Comparison of ENCODE assay signal across 21 cellular contexts in the genomic region with DNA sequence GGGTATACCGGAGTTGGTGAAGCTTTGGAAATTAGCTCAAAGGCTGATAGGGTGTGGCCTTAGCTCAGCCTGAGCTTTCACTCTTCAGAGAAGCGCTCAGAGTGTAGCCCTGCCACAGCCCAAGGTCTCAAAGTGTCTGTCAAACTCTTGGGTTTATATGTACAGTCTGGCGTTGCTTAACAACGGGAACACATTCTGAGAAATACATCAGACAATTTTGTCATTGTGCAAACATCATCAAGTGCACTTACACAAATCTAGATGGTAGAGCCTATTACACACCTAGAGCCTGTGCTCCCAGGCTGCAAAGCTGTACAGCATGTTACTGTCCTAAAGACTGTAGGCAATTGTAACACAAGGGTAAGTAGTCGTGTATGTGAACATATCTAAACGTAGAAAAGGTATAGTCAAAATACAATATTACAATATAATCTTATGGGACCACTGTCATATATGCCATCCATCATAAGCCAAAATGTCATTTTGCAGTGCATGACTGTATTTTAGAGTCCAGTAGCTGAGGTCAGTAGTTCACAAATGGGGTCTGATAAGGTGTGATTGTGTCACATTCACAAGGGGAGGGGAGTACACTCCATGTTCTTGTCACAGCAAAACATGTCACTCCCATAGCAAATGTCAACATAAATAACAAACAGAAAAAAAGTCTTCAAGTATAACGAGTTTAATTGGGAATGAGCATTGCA. TPM values are rescaled to one million over a fixed set of nuclear protein-coding genes. Genes with fewer than 3 reads are reported as not detected.
A peak's percentile ranks its signal among the peaks of the same experiment; 100 is the strongest.
DNase-seq lines count a peak whose midpoint lies in the region; ATAC-seq, FAIRE-seq and TF ChIP-seq lines count a peak whose summit lies in the region.
"Had no signal": no experiment of that assay in that cellular context is flagged by ENCODE, and none has a peak within 500 bp of the region (broad histone marks: within the 10 kb centered on the region; RNA-seq: fewer than 3 reads in every experiment).

No MANE protein-coding gene starts in this region.

- H3K4me1 ChIP-seq in lung (ENCODE audit: control insufficient read depth in 2 of 2, insufficient read depth in 2 of 2, low read length in 2 of 2) (peaks cover 2% of the 10 kb centered on the region in 2 donors), kidney (ENCODE audit: control insufficient read depth in 1 of 2, insufficient read depth in 1 of 2, low read depth in 1 of 2, low read length in 2 of 2) (peaks cover 0 to 8% of the 10 kb centered on the region in 2 donors)
- no peaks in the 10 kb centered on the region for H3K4me1 ChIP-seq in effector memory CD4-positive, alpha-beta T cell (ENCODE audit: control insufficient read depth, insufficient read depth, low read length, poor library complexity, severe bottlenecking)

- WGBS in lung, 2 donors, result 72 to 89% methylated on average over 7 of the region's 7 CpGs

- TF ChIP-seq CTCF in lung (IDR thresholded peaks at IDR 0.05; ENCODE audit: control extremely low read depth, extremely low read depth), result no peak
- no peak for TF ChIP-seq CTCF in kidney (IDR thresholded peaks at IDR 0.05; ENCODE audit: borderline replicate concordance, extremely low read depth, insufficient read depth)

- no peak for FAIRE-seq in kidney (lab: Jason Lieb, UNC)
- FAIRE-seq: GM18507, GM19239 had no signal

- peak; percentile 76 for ATAC-seq in lung (ENCODE audit: insufficient read depth, low FRiP score)

- H3K9ac ChIP-seq in kidney (ENCODE audit: low read length in 2 of 2), result no peak overlapping the region
- H3K9ac ChIP-seq: KMS-11 had no signal

- H3K9me3 ChIP-seq in lung (ENCODE audit: control insufficient read depth in 2 of 2, insufficient read depth in 1 of 2, low read length in 1 of 2) (no peaks in the 10 kb centered on the region), kidney (ENCODE audit: control insufficient read depth in 1 of 2, low read length in 2 of 2) (no peaks in the 10 kb centered on the region)
- no peaks in the 10 kb centered on the region for H3K9me3 ChIP-seq in effector memory CD4-positive, alpha-beta T cell (ENCODE audit: control insufficient read depth, low read length)
- H3K9me3 ChIP-seq: SJSA1 had no signal

- no peaks in the 10 kb centered on the region for H3K27me3 ChIP-seq in lung (ENCODE audit: control insufficient read depth, insufficient read depth)
- H3K27me3 ChIP-seq in effector memory CD4-positive, alpha-beta T cell (replicated peaks; ENCODE audit: control insufficient read depth, insufficient read depth, low read length, poor library complexity, severe bottlenecking), result no peaks in the 10 kb centered on the region
- H3K27me3 ChIP-seq: SJSA1 had no signal

- intact Hi-C loops in kidney (cut with DNase I), result no loop called here

- H3K36me3 ChIP-seq in lung (ENCODE audit: control insufficient read depth in 2 of 2, insufficient read depth in 2 of 2, low read length in 2 of 2) (no peaks in the 10 kb centered on the region), kidney (ENCODE audit: control insufficient read depth in 1 of 2, insufficient read depth in 2 of 2, low read length in 2 of 2) (no peaks in the 10 kb centered on the region)
- H3K36me3 ChIP-seq in effector memory CD4-positive, alpha-beta T cell (ENCODE audit: control insufficient read depth, insufficient read depth, low read length), result no peaks in the 10 kb centered on the region
- H3K36me3 ChIP-seq: SJSA1 had no signal

- DNase-seq in DMS153 treated with DMSO at 0.1 percent for 48 hours (lab: John Stamatoyannopoulos, UW; ENCODE audit: unreplicated experiment), result peak; percentile 36
- peak; percentile 78 for DNase-seq in NCI-H1436 (lab: John Stamatoyannopoulos, UW)
- DNase-seq in SHP77 treated with DMSO at 0.1 percent for 48 hours (lab: John Stamatoyannopoulos, UW), result peak; percentile 24
- DNase-seq in lung (ENCODE audit: low spot score), result peak; percentile 49
- DNase-seq in NCI-H524 (lab: John Stamatoyannopoulos, UW), result no peak
- DNase-seq in kidney, result no peak
- no peak for DNase-seq in DMS 273 treated with DMSO at 0.1 percent for 48 hours (lab: John Stamatoyannopoulos, UW)
- no peak for DNase-seq in effector memory CD4-positive, alpha-beta T cell
- DNase-seq: activated CD4-positive, alpha-beta T cell treated with anti-CD3 and anti-CD28 coated beads for 1 hour; activated gamma-delta T cell; anterior cingulate cortex; cortex of kidney; stimulated activated naive CD4-positive, alpha-beta T cell had no signal

- H3K4me3 ChIP-seq in lung, result no peak overlapping the region
- H3K4me3 ChIP-seq in kidney (ENCODE audit: low read length in 2 of 2), result no peak overlapping the region
- H3K4me3 ChIP-seq in effector memory CD4-positive, alpha-beta T cell (ENCODE audit: insufficient read depth, low read depth, low read length, poor library complexity, severe bottlenecking), result no peak overlapping the region
- H3K4me3 ChIP-seq: SJSA1, skin epidermis had no signal

- H3K27ac ChIP-seq in lung (ENCODE audit: low read depth in 1 of 2, low read length in 1 of 2), result peak overlapping the region in 1 of 2 donors; percentile 72
- H3K27ac ChIP-seq in kidney (ENCODE audit: low read depth in 2 of 2, low read length in 2 of 2), result no peak overlapping the region
- H3K27ac ChIP-seq in effector memory CD4-positive, alpha-beta T cell (ENCODE audit: insufficient read depth, low read length, poor library complexity, severe bottlenecking), result no peak overlapping the region
- H3K27ac ChIP-seq: epithelial cell of prostate, HL-60, KMS-11, SJSA1, skin epidermis had no signal

RNA-seq across cellular contexts. Expression of gene CHAD, which starts 20.7 kb away (rescaled TPM):
- total RNA-seq in lung (under 1 TPM in 1 of 2 donors, not detected in 1; 0.37 TPM), kidney (0.22 TPM)
- polyA plus RNA-seq in lung (under 1 TPM; 0.14 to 0.35 TPM), kidney (ENCODE audit: insufficient read depth, low read depth, low replicate concordance) (0.43 TPM)
- total RNA-seq: osteoblast, SJSA1 had no signal

RNA-seq across cellular contexts. Expression of gene ACSF2, which starts 22.0 kb away (rescaled TPM):
- 10 to 100 TPM; 77.7 to 79.2 TPM for total RNA-seq in lung
- polyA plus RNA-seq in lung, result 10 to 100 TPM; 23.5 to 64.1 TPM
- 44.4 TPM for total RNA-seq in kidney
- 404 TPM for polyA plus RNA-seq in kidney (ENCODE audit: insufficient read depth, low read depth, low replicate concordance)

RNA-seq across cellular contexts. Expression of gene RSAD1, which starts 30.6 kb away (rescaled TPM):
- total RNA-seq in lung (10 to 100 TPM; 31.2 to 43.2 TPM), kidney (38.9 TPM)
- polyA plus RNA-seq in lung (10 to 100 TPM; 20.1 to 28.5 TPM), kidney (ENCODE audit: insufficient read depth, low read depth, low replicate concordance) (39.9 TPM)

RNA-seq across cellular contexts. Expression of gene LRRC59, which starts 50.7 kb away (rescaled TPM):
- total RNA-seq in lung (100 to 1,000 TPM in 1 of 2 donors, 10 to 100 TPM in 1; 43.8 to 117 TPM), kidney (61.7 TPM)
- polyA plus RNA-seq in lung (100 to 1,000 TPM in 1 of 2 donors, 10 to 100 TPM in 1; 46.8 to 112 TPM), kidney (ENCODE audit: insufficient read depth, low read depth, low replicate concordance) (37.0 TPM)

Comparison
In these comparisons a context has a peak if more than half of its experiments do, and no peak if none do; other contexts are left out.
1. DNase-seq: peak in DMS153 treated with DMSO at 0.1 percent for 48 hours (single experiment), NCI-H1436 (single experiment), SHP77 treated with DMSO at 0.1 percent for 48 hours (single experiment) and lung (single experiment); none in NCI-H524 (0 of 2), kidney (single experiment), DMS 273 treated with DMSO at 0.1 percent for 48 hours (single experiment) and effector memory CD4-positive, alpha-beta T cell (0 of 3).